In the genomic region with DNA sequence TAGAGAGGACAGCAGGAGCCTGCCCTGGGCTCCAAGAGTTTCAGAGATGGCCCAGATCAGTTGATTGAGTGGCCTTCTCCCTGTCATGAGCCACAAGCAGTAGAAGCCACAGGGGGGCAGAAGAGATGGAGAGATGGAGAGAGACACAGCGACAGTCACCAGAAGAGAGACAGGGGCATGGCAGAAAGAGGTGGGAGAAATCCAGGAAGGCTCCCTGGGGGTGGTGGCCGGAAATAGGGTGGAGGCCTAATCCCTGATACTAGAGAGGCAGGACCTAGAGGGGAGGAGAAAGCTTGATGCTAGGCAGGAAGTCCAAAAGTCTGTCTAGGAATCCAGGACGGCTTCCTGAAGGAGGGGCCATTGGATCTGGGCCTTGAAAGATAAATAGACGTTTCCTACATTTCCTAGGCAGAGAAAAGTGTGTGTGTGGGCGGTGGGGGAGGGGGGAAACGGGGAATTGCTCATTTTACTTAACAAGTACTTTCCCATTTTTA, we compare ENCODE assay signal across 8 cellular contexts. TPM values are rescaled to one million over a fixed set of nuclear protein-coding genes. Genes with fewer than 3 reads are reported as not detected.
DNase-seq lines count a peak whose midpoint lies in the region; ATAC-seq and TF ChIP-seq lines count a peak whose summit lies in the region.

No MANE protein-coding gene starts in this region.

- no peaks in the 10 kb centered on the region for H3K36me3 ChIP-seq in DND-41 (ENCODE audit: insufficient read depth, low read length)
- peaks cover 28% of the 10 kb centered on the region for H3K36me3 ChIP-seq in MG63
- no peaks in the 10 kb centered on the region for H3K36me3 ChIP-seq in spleen

- peak; percentile 56 for DNase-seq in DND-41
- peak; percentile 81 for DNase-seq in MG63
- peak; percentile 33 for DNase-seq in activated T-cell treated with anti-CD3 and anti-CD28 coated beads for 4 hours
- peak; percentile 27 for DNase-seq in glomerular visceral epithelial cell (ENCODE audit: extremely low spot score)
- DNase-seq in spleen = peak; percentile 82
- no peak for DNase-seq in NCI-H2227 treated with DMSO at 0.1 percent for 48 hours (lab: John Stamatoyannopoulos, UW)
- no peak for DNase-seq in amniotic stem cell (lab: John Stamatoyannopoulos, UW)

- H3K9me3 ChIP-seq in DND-41 (ENCODE audit: insufficient read depth, low read length, severe bottlenecking) = peaks cover 3% of the 10 kb centered on the region
- peaks cover 3% of the 10 kb centered on the region; the same call in 1 of the 2 replicates for H3K9me3 ChIP-seq in MG63
- peaks cover 0 to 3% (median 0%) of the 10 kb centered on the region in 8 donors for H3K9me3 ChIP-seq in spleen

- TF ChIP-seq CTCF in DND-41 (IDR thresholded peaks at IDR 0.05; ENCODE audit: borderline replicate concordance, extremely low read depth, low read length, poor library complexity, severe bottlenecking) = peak; percentile 60
- TF ChIP-seq CTCF in spleen (IDR thresholded peaks at IDR 0.05 in 8 of 11, conservative IDR thresholded peaks at IDR 0.05 in 3 of 11) = peak in 10 of 11 experiments; percentile 26 to 81 (median 59)

- H3K4me3 ChIP-seq in DND-41 (ENCODE audit: low read depth in 1 of 2, low read length in 2 of 2) = no peak overlapping the region
- peak overlapping the region; percentile 97 for H3K4me3 ChIP-seq in MG63
- peak overlapping the region in 6 of 8 donors; percentile 30 to 70 (median 46) for H3K4me3 ChIP-seq in spleen

- H3K4me2 ChIP-seq in DND-41 (ENCODE audit: insufficient read depth, low read length) = no peak overlapping the region

- ATAC-seq in DND-41 (ENCODE audit: insufficient read depth, low read depth) (peak; percentile 71), GM21576 (IDR thresholded peaks at IDR 0.05; ENCODE audit: unreplicated experiment) (no peak)

- H2AFZ ChIP-seq in DND-41 (ENCODE audit: low read depth, low read length) = no peak overlapping the region

- H3K4me1 ChIP-seq in DND-41 (ENCODE audit: insufficient read depth, low read length) (no peaks in the 10 kb centered on the region), spleen (peaks cover 10 to 67% (median 37%) of the 10 kb centered on the region in 6 donors)

- 34 to 48% (median 39%) methylated on average over 6 of the region's 6 CpGs for WGBS in spleen, 5 donors

- H3K9ac ChIP-seq in DND-41 (ENCODE audit: low read depth, low read length) = no peak overlapping the region

- H3K27ac ChIP-seq in DND-41 (ENCODE audit: low read length) = no peak overlapping the region
- H3K27ac ChIP-seq in spleen = peak overlapping the region; percentile 59 to 100 (median 94)

- no peak for TF ChIP-seq POLR2A in spleen (IDR thresholded peaks at IDR 0.05)

- no peaks in the 10 kb centered on the region for H3K27me3 ChIP-seq in DND-41 (ENCODE audit: insufficient read depth, low read length, poor library complexity)
- no peaks in the 10 kb centered on the region for H3K27me3 ChIP-seq in MG63
- no peaks in the 10 kb centered on the region for H3K27me3 ChIP-seq in spleen (replicated peaks in 1 of 7)

- no peaks in the 10 kb centered on the region for H3K79me2 ChIP-seq in DND-41 (ENCODE audit: insufficient read depth, low read length)

- no peaks in the 10 kb centered on the region for H4K20me1 ChIP-seq in DND-41 (ENCODE audit: insufficient read depth, low read length)

- intact Hi-C loops in spleen (cut with DNase I; ENCODE audit: low total_unique reads) = loop anchor here (5.0 kb wide), 1 partner anchor 46 kb away; a partner anchor contains a TSS

RNA-seq across cellular contexts. Expression of a gene that starts 9.6 kb away (rescaled TPM):
- 1,104 and 1,574 TPM in 2 replicates for total RNA-seq in MG63 (2014; rRNA removed; shearing (Covaris generic); ENCODE audit: low replicate concordance)
- 100 to 1,000 TPM; 352 to 760 (median 443) TPM for total RNA-seq in spleen
- 100 to 1,000 TPM; 181 to 403 (median 238) TPM for polyA plus RNA-seq in spleen

RNA-seq across cellular contexts. Expression of a gene that starts 45.0 kb away (rescaled TPM):
- 134 and 149 TPM in 2 replicates for total RNA-seq in MG63 (2014; rRNA removed; shearing (Covaris generic); ENCODE audit: low replicate concordance)
- 100 to 1,000 TPM in 2 of 7 donors, 10 to 100 TPM in 5; 71.9 to 104 (median 89.8) TPM for total RNA-seq in spleen
- 10 to 100 TPM; 31.5 to 45.5 (median 34.0) TPM for polyA plus RNA-seq in spleen

Comparison
In these comparisons a context has a peak if more than half of its experiments do, and no peak if none do; other contexts are left out.
1. DNase-seq: peak in DND-41 (single experiment), MG63 (single experiment), activated T-cell treated with anti-CD3 and anti-CD28 coated beads for 4 hours (single experiment), glomerular visceral epithelial cell (single experiment) and spleen (single experiment); none in NCI-H2227 treated with DMSO at 0.1 percent for 48 hours (single experiment) and amniotic stem cell (single experiment).
2. H3K4me3 ChIP-seq: peak in MG63 (single experiment) and spleen (6 of 8); none in DND-41 (0 of 2).